ENCODE assay signal across 1 cellular context in the genomic region with DNA sequence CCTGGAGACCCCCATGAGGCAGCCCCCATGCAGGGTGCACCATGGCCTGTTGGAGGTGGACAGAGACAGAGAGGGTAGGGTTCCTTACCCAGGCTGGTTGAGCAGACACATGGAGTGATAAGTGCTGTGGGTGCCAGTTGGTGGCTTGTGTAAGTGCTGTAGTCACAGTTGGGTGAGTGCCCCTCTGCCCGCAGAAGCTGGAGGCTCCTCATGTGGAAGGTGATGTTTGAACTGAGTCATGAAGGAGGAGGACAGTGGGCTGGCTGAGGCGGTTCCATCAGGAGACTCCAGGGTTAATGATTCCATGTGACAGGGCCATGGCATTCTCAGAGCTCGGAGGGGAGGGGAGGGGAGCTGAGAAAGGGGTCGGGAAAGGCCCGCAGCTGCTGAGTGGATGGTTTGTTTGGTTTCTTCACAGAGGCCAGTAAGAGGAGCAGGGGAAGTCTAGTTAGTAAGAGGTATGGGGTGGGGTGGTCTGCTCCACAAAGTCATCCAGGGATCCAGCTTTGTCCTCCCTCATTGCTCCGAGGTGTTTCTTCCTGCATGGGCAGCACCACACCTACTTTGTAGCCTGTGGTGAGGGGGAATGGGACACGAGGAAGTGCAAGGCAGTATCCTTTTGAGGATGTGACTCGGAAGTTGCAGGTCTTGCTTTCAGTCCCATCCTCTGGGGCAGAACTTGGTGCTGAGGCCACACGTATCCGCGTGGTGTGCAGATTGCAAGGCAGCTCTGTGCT.
TF ChIP-seq lines count a peak whose summit lies in the region.

No MANE protein-coding gene starts in this region.

TF ChIP-seq in H1, 55 proteins besides CTCF, POLR2A, EP300 and RAD21:
- TF ChIP-seq TCF12 (IDR thresholded peaks at IDR 0.05; ENCODE audit: low read depth, low read length): 0 out of 2 replicates have a peak, but pooled peaks have one; percentile 42
- TF ChIP-seq ASH2L (IDR thresholded peaks at IDR 0.05; ENCODE audit: low read length): peak; percentile 50
- 0 out of 2 replicates have a peak, but pooled peaks have one; percentile 10 for TF ChIP-seq YY1 (IDR thresholded peaks at IDR 0.05; ENCODE audit: low read depth, low read length)
- TF ChIP-seq CTBP2 (IDR thresholded peaks at IDR 0.05; ENCODE audit: borderline replicate concordance, insufficient read depth, insufficient read length, low read length): peak; percentile 31
- TF ChIP-seq HDAC2 (IDR thresholded peaks at IDR 0.05; ENCODE audit: borderline replicate concordance in 1 of 2, low read depth in 2 of 2, low read length in 2 of 2): no peak
- no peak for TF ChIP-seq CBX5 (IDR thresholded peaks at IDR 0.05; ENCODE audit: low read depth, low read length)
- no peak for TF ChIP-seq SIN3A (conservative IDR thresholded peaks at IDR 0.05 in 1 of 2, IDR thresholded peaks at IDR 0.05 in 1 of 2; ENCODE audit: low read depth in 1 of 2, low read length in 2 of 2)
- TF ChIP-seq BCL11A (IDR thresholded peaks at IDR 0.05; ENCODE audit: low read depth in 2 of 2, low read length in 2 of 2): no peak
- peak; percentile 20; the same call in 1 of the 2 replicates for TF ChIP-seq MAX (IDR thresholded peaks at IDR 0.05)
- 0 out of 2 replicates have a peak, but pooled peaks have one; percentile 35 for TF ChIP-seq EGR1 (IDR thresholded peaks at IDR 0.05; ENCODE audit: borderline replicate concordance, low read depth, low read length)
- no peak for TF ChIP-seq NRF1 (IDR thresholded peaks at IDR 0.05; ENCODE audit: low read depth, low read length)
